In the genomic region with DNA sequence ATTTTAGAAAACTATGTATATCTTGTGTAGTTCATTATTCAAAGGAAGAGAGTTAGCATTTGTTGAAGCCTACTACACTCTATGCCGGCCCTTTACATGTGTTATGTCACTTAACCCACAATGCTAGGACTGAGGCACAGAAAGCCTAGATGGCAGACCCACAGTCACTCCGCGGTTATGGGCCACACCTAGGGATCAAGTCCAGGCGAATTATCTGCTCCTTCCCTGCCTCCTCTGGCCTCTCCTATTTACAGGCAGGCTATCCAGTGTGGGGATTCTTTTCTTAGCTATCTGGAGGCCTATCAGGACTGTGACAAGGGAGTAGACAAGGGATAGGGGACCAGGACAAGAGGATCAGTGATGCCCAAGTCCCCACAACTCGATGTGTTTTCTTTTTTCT, we compare ENCODE assay signal across 2 cellular contexts.
TF ChIP-seq lines count a peak whose summit lies in the region.

No MANE protein-coding gene starts in this region.

TF ChIP-seq in IMR-90, 13 proteins besides CTCF, POLR2A, EP300 and RAD21:
- no peak for TF ChIP-seq FOS (IDR thresholded peaks at IDR 0.05; ENCODE audit: low read depth, low read length)
- no peak for TF ChIP-seq BHLHE40 (IDR thresholded peaks at IDR 0.05; ENCODE audit: low read depth, low read length)
- TF ChIP-seq MXI1 (IDR thresholded peaks at IDR 0.05; ENCODE audit: borderline replicate concordance, low read depth, low read length): no peak
- TF ChIP-seq MAFK (IDR thresholded peaks at IDR 0.05; ENCODE audit: low read depth, low read length): no peak
- no peak for TF ChIP-seq RFX5 (IDR thresholded peaks at IDR 0.05; ENCODE audit: low read depth, low read length)
- TF ChIP-seq, protein P1, sequence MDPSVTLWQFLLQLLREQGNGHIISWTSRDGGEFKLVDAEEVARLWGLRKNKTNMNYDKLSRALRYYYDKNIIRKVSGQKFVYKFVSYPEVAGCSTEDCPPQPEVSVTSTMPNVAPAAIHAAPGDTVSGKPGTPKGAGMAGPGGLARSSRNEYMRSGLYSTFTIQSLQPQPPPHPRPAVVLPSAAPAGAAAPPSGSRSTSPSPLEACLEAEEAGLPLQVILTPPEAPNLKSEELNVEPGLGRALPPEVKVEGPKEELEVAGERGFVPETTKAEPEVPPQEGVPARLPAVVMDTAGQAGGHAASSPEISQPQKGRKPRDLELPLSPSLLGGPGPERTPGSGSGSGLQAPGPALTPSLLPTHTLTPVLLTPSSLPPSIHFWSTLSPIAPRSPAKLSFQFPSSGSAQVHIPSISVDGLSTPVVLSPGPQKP (IDR thresholded peaks at IDR 0.05; ENCODE audit: borderline replicate concordance, low read depth, low read length): no peak
- no peak for TF ChIP-seq NFE2L2 (IDR thresholded peaks at IDR 0.05; ENCODE audit: low read depth, low read length)
- no peak for TF ChIP-seq MAZ (IDR thresholded peaks at IDR 0.05; ENCODE audit: borderline replicate concordance, low read depth, low read length)
- TF ChIP-seq, protein P2, sequence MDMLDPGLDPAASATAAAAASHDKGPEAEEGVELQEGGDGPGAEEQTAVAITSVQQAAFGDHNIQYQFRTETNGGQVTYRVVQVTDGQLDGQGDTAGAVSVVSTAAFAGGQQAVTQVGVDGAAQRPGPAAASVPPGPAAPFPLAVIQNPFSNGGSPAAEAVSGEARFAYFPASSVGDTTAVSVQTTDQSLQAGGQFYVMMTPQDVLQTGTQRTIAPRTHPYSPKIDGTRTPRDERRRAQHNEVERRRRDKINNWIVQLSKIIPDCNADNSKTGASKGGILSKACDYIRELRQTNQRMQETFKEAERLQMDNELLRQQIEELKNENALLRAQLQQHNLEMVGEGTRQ (IDR thresholded peaks at IDR 0.05; ENCODE audit: low read depth, low read length): no peak
- no peak for TF ChIP-seq CHD1 (IDR thresholded peaks at IDR 0.05; ENCODE audit: low read depth, low read length)

TF ChIP-seq in K562, 482 proteins besides CTCF, POLR2A, EP300 and RAD21:
- TF ChIP-seq SNRNP70 (optimal IDR thresholded peaks at IDR 0.05; ENCODE audit: low read depth, low read length) (no peak), ADNP (tag; IDR thresholded peaks at IDR 0.05) (no peak), ZNF316 (IDR thresholded peaks at IDR 0.05) (no peak), NFYB (IDR thresholded peaks at IDR 0.05; ENCODE audit: extremely low read depth, insufficient read length) (no peak), ZKSCAN8 (CRISPR knock-in tag; IDR thresholded peaks at IDR 0.05) (no peak)
- TF ChIP-seq, protein P3, sequence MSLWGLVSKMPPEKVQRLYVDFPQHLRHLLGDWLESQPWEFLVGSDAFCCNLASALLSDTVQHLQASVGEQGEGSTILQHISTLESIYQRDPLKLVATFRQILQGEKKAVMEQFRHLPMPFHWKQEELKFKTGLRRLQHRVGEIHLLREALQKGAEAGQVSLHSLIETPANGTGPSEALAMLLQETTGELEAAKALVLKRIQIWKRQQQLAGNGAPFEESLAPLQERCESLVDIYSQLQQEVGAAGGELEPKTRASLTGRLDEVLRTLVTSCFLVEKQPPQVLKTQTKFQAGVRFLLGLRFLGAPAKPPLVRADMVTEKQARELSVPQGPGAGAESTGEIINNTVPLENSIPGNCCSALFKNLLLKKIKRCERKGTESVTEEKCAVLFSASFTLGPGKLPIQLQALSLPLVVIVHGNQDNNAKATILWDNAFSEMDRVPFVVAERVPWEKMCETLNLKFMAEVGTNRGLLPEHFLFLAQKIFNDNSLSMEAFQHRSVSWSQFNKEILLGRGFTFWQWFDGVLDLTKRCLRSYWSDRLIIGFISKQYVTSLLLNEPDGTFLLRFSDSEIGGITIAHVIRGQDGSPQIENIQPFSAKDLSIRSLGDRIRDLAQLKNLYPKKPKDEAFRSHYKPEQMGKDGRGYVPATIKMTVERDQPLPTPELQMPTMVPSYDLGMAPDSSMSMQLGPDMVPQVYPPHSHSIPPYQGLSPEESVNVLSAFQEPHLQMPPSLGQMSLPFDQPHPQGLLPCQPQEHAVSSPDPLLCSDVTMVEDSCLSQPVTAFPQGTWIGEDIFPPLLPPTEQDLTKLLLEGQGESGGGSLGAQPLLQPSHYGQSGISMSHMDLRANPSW (CRISPR knock-in tag; IDR thresholded peaks at IDR 0.05): no peak
- TF ChIP-seq, protein P4, sequence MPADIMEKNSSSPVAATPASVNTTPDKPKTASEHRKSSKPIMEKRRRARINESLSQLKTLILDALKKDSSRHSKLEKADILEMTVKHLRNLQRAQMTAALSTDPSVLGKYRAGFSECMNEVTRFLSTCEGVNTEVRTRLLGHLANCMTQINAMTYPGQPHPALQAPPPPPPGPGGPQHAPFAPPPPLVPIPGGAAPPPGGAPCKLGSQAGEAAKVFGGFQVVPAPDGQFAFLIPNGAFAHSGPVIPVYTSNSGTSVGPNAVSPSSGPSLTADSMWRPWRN (IDR thresholded peaks at IDR 0.05; ENCODE audit: low read depth): no peak
